ENCODE assay signal across 6 cellular contexts in genomic region chr6:43075791-43076092, GRCh38. TPM values are rescaled to one million over a fixed set of nuclear protein-coding genes. Genes with fewer than 3 reads are reported as not detected.
DNase-seq lines count a peak whose midpoint lies in the region; ATAC-seq and TF ChIP-seq lines count a peak whose summit lies in the region.

No MANE protein-coding gene starts in this region.

- peak overlapping the region; percentile 69 for H3K4me3 ChIP-seq in left ventricle myocardium inferior
- peak overlapping the region; percentile 93 for H3K4me3 ChIP-seq in fibroblast of villous mesenchyme (ENCODE audit: low read depth, low read length)
- peak overlapping the region in 3 of 4 donors; percentile 66 to 83 (median 72) for H3K4me3 ChIP-seq in upper lobe of left lung

- H3K27ac ChIP-seq in left ventricle myocardium inferior (replicated peaks) (no peak overlapping the region), upper lobe of left lung (peak overlapping the region; percentile 48 to 86 (median 72))

- TF ChIP-seq EP300 in upper lobe of left lung (IDR thresholded peaks at IDR 0.05), result no peak

- DNase-seq in left ventricle myocardium inferior, result no peak
- no peak for DNase-seq in left ventricle myocardium superior
- DNase-seq in fibroblast of villous mesenchyme (ENCODE audit: low read depth), result no peak
- DNase-seq in upper lobe of left lung, result no peak
- DNase-seq in epidermal melanocyte (ENCODE audit: insufficient read length, low spot score), result no peak

- no peak for TF ChIP-seq POLR2A in upper lobe of left lung (IDR thresholded peaks at IDR 0.05)

- intact Hi-C loops in left ventricle myocardium inferior (cut with micrococcal nuclease), result no loop called here
- intact Hi-C loops in left ventricle myocardium superior (cut with micrococcal nuclease), result no loop called here

- peaks cover 29% of the 10 kb centered on the region for H3K27me3 ChIP-seq in left ventricle myocardium inferior (ENCODE audit: low read depth)
- peaks cover 0 to 10% (median 1%) of the 10 kb centered on the region in 4 donors for H3K27me3 ChIP-seq in upper lobe of left lung

- H3K9me3 ChIP-seq in left ventricle myocardium inferior (replicated peaks) (no peaks in the 10 kb centered on the region), upper lobe of left lung (no peaks in the 10 kb centered on the region)

- H3K36me3 ChIP-seq in left ventricle myocardium inferior (peaks cover 43% of the 10 kb centered on the region), upper lobe of left lung (peaks cover 0 to 26% (median 3%) of the 10 kb centered on the region in 4 donors)

- ATAC-seq in left ventricle myocardium superior (no peak), upper lobe of left lung (ENCODE audit: low FRiP score in 2 of 2) (no peak), GM21825 (IDR thresholded peaks at IDR 0.05; ENCODE audit: unreplicated experiment) (no peak)

- 26% methylated on average over 7 of the region's 7 CpGs; no CpG with 5 or more reads in 1 of the 2 donors for WGBS in upper lobe of left lung, 2 donors

- H3K4me1 ChIP-seq in left ventricle myocardium inferior, result peaks cover 15% of the 10 kb centered on the region
- peaks cover 11 to 25% (median 21%) of the 10 kb centered on the region in 4 donors for H3K4me1 ChIP-seq in upper lobe of left lung

- TF ChIP-seq CTCF in left ventricle myocardium inferior (IDR thresholded peaks at IDR 0.05; ENCODE audit: borderline replicate concordance), result no peak
- no peak for TF ChIP-seq CTCF in fibroblast of villous mesenchyme (IDR thresholded peaks at IDR 0.05; ENCODE audit: insufficient read depth, low read depth, low read length)
- TF ChIP-seq CTCF in upper lobe of left lung (IDR thresholded peaks at IDR 0.05), result no peak

RNA-seq across cellular contexts. Expression of gene PTK7, which starts 0.4 kb away (rescaled TPM):
- total RNA-seq in left ventricle myocardium inferior (2.6 TPM), left ventricle myocardium superior (2.1 TPM), fibroblast of villous mesenchyme (191 and 199 TPM in 2 replicates), upper lobe of left lung (100 to 1,000 TPM in 2 of 6 donors, 10 to 100 TPM in 4; 68.6 to 180 (median 89.4) TPM)

RNA-seq across cellular contexts. Expression of gene KLC4, which starts 16.3 kb away (rescaled TPM):
- 36.1 TPM for total RNA-seq in left ventricle myocardium inferior
- 35.9 TPM for total RNA-seq in left ventricle myocardium superior
- 16.0 and 16.1 TPM in 2 replicates for total RNA-seq in fibroblast of villous mesenchyme
- 100 to 1,000 TPM in 1 of 6 donors, 10 to 100 TPM in 5; 31.2 to 155 (median 37.7) TPM for total RNA-seq in upper lobe of left lung

RNA-seq across cellular contexts. Expression of gene MRPL2, which starts 16.5 kb away (rescaled TPM):
- 94.9 TPM for total RNA-seq in left ventricle myocardium inferior
- total RNA-seq in left ventricle myocardium superior, result 116 TPM
- total RNA-seq in fibroblast of villous mesenchyme, result 20.7 and 23.8 TPM in 2 replicates
- 10 to 100 TPM; 17.2 to 58.2 (median 30.7) TPM for total RNA-seq in upper lobe of left lung

RNA-seq across cellular contexts. Expression of gene CUL7, which starts 22.1 kb away (rescaled TPM):
- total RNA-seq in left ventricle myocardium inferior (7.0 TPM), left ventricle myocardium superior (9.6 TPM), fibroblast of villous mesenchyme (46.1 and 54.8 TPM in 2 replicates), upper lobe of left lung (10 to 100 TPM; 16.0 to 35.6 (median 20.4) TPM)

RNA-seq across cellular contexts. Expression of gene RRP36, which starts 54.3 kb away (rescaled TPM):
- 24.8 TPM for total RNA-seq in left ventricle myocardium inferior
- total RNA-seq in left ventricle myocardium superior, result 27.6 TPM
- total RNA-seq in fibroblast of villous mesenchyme, result 114 and 125 TPM in 2 replicates
- 10 to 100 TPM; 32.0 to 77.2 (median 45.9) TPM for total RNA-seq in upper lobe of left lung

Comparison
In these comparisons a context has a peak if more than half of its experiments do, and no peak if none do; other contexts are left out.
1. RNA of gene PTK7, which starts 0.4 kb away (total RNA-seq): 191 to 199 TPM in fibroblast of villous mesenchyme and 68.6 to 180 TPM in upper lobe of left lung; 2.6 TPM in left ventricle myocardium inferior (single experiment) and 2.1 TPM in left ventricle myocardium superior (single experiment); every median in the first group is over 10 times any median in the second.
2. Peak in every context shown above with its lines, with median percentiles within 50 percentile points of each other: H3K4me3 ChIP-seq.